Comparison of ENCODE assay signal across 8 cellular contexts in genomic region chr19:5891938-5892771, GRCh38. TPM values are rescaled to one million over a fixed set of nuclear protein-coding genes. Genes with fewer than 3 reads are reported as not detected.
DNase-seq lines count a peak whose midpoint lies in the region; ATAC-seq and TF ChIP-seq lines count a peak whose summit lies in the region.

No MANE protein-coding gene starts in this region.

- no peaks in the 10 kb centered on the region for H3K9me3 ChIP-seq in colonic mucosa

- intact Hi-C loops in colonic mucosa (cut with DNase I) = loop anchor here (2.0 to 5.0 kb wide), 2 partner anchors 70 to 87 kb away; partner anchors contain the start of gene NRTN

- peaks cover 8% of the 10 kb centered on the region for H3K27me3 Mint-ChIP-seq in mesothelial cell of epicardium (ENCODE audit: low read depth)

- peak overlapping the region in 1 of 2 donors; percentile 3 for H3K9ac ChIP-seq in colonic mucosa (ENCODE audit: low read depth in 2 of 2, low read length in 2 of 2)

- no peak overlapping the region for H3K27ac ChIP-seq in colonic mucosa

- peaks cover 6% of the 10 kb centered on the region for H3K4me1 Mint-ChIP-seq in mesothelial cell of epicardium

- H3K27me3 ChIP-seq in colonic mucosa = peaks cover 5% of the 10 kb centered on the region

- no peak overlapping the region for H3K4me3 Mint-ChIP-seq in mesothelial cell of epicardium

- peaks cover 3% of the 10 kb centered on the region for H3K36me3 Mint-ChIP-seq in mesothelial cell of epicardium

- DNase-seq in NCI-H2227 (lab: John Stamatoyannopoulos, UW; ENCODE audit: unreplicated experiment) (peak; percentile 24), NCI-H2227 treated with DMSO at 0.1 percent for 48 hours (lab: John Stamatoyannopoulos, UW) (no peak), NCI-H69 (lab: John Stamatoyannopoulos, UW) (peak; percentile 67), colonic mucosa (peak; percentile 48), mesothelial cell of epicardium (ENCODE audit: low spot score in 2 of 2, unreplicated experiment in 2 of 2) (no peak), SW480 (ENCODE audit: low spot score) (no peak)
- DNase-seq in effector CD4-positive, alpha-beta T cell = no peak

- TF ChIP-seq CTCF in colonic mucosa (IDR thresholded peaks at IDR 0.05) (peak; percentile 60), mesothelial cell of epicardium (IDR thresholded peaks at IDR 0.05; ENCODE audit: unreplicated experiment) (peak; percentile 54)

- ATAC-seq in GM18870 (IDR thresholded peaks at IDR 0.05; ENCODE audit: unreplicated experiment) = no peak

- no peak overlapping the region for H3K27ac Mint-ChIP-seq in mesothelial cell of epicardium

- no peaks in the 10 kb centered on the region for H3K36me3 ChIP-seq in colonic mucosa

- H3K4me3 ChIP-seq in colonic mucosa = no peak overlapping the region

- no peaks in the 10 kb centered on the region for H3K4me1 ChIP-seq in colonic mucosa

- H3K9me3 Mint-ChIP-seq in mesothelial cell of epicardium = no peaks in the 10 kb centered on the region

RNA-seq across cellular contexts. Expression of gene NDUFA11, which starts 11.4 kb away (rescaled TPM):
- 100 to 1,000 TPM; 188 to 228 TPM for total RNA-seq in colonic mucosa
- 229 to 235 TPM (median 233 TPM) in 3 replicates for total RNA-seq in mesothelial cell of epicardium

RNA-seq across cellular contexts. Expression of gene VMAC, which starts 12.5 kb away (rescaled TPM):
- total RNA-seq in colonic mucosa = 1 to 10 TPM; 4.0 to 4.7 TPM
- 11.0 to 12.3 TPM (median 11.0 TPM) in 3 replicates for total RNA-seq in mesothelial cell of epicardium

RNA-seq across cellular contexts. Expression of gene FUT5, which starts 21.8 kb away (rescaled TPM):
- total RNA-seq in colonic mucosa (under 1 TPM in 1 of 2 donors, not detected in 1; 0.24 TPM), mesothelial cell of epicardium (0.47 to 0.79 TPM (median 0.73 TPM) in 3 replicates)

RNA-seq across cellular contexts. Expression of gene CAPS, which starts 21.9 kb away (rescaled TPM):
- 10 to 100 TPM in 1 of 2 donors, 1 to 10 TPM in 1; 9.3 to 15.0 TPM for total RNA-seq in colonic mucosa
- total RNA-seq in mesothelial cell of epicardium = 16.2 to 17.2 TPM (median 16.7 TPM) in 3 replicates

RNA-seq across cellular contexts. Expression of gene FUT3, which starts 40.9 kb away (rescaled TPM):
- total RNA-seq in colonic mucosa (100 to 1,000 TPM; 260 to 272 TPM), mesothelial cell of epicardium (0.49 to 1.1 TPM (median 0.90 TPM) in 3 replicates)

Comparison
In these comparisons a context has a peak if more than half of its experiments do, and no peak if none do; other contexts are left out.
1. DNase-seq: peak in NCI-H2227 (single experiment), NCI-H69 (single experiment) and colonic mucosa (single experiment); none in NCI-H2227 treated with DMSO at 0.1 percent for 48 hours (single experiment), mesothelial cell of epicardium (0 of 2), SW480 (single experiment) and effector CD4-positive, alpha-beta T cell (single experiment).